8 cellular contexts compared by ENCODE assay signal in genomic region chr12:69900720-69901131, GRCh38.
DNase-seq lines count a peak whose midpoint lies in the region; ATAC-seq and TF ChIP-seq lines count a peak whose summit lies in the region.

No MANE protein-coding gene starts in this region.

- no peak overlapping the region for H3K4me3 ChIP-seq in colonic mucosa

- no peak overlapping the region for H3K27ac ChIP-seq in colonic mucosa

- ATAC-seq in GM18867 (IDR thresholded peaks at IDR 0.05; ENCODE audit: unreplicated experiment) (peak; percentile 73), HG03280 (IDR thresholded peaks at IDR 0.05; ENCODE audit: unreplicated experiment) (peak; percentile 72)

- TF ChIP-seq CTCF in AG09319 (IDR thresholded peaks at IDR 0.05; ENCODE audit: low read depth, low read length) (peak; percentile 72), colonic mucosa (IDR thresholded peaks at IDR 0.05) (peak; percentile 85)

- no peaks in the 10 kb centered on the region for H3K27me3 ChIP-seq in colonic mucosa

- no peaks in the 10 kb centered on the region for H3K4me1 ChIP-seq in colonic mucosa

- DNase-seq in AG09319 (ENCODE audit: extremely low read depth, low read depth) (no peak), NCI-H345 (lab: John Stamatoyannopoulos, UW) (peak; percentile 85), colonic mucosa (peak; percentile 91), lung microvascular endothelial cell (ENCODE audit: low read depth in 2 of 2) (peak; percentile 76 to 78)
- DNase-seq in activated CD4-positive, alpha-beta T cell treated with anti-CD3 and anti-CD28 coated beads for 24 hours (ENCODE audit: low read depth in 2 of 2): peak; percentile 56 to 59
- peak; percentile 13 to 27 for DNase-seq in stimulated activated CD8-positive, alpha-beta memory T cell treated with anti-CD3 and anti-CD28 coated beads, Interleukin-15, amount 100 ng/mL, for 4 hours (ENCODE audit: low read depth in 2 of 2)

- no peak overlapping the region for H3K9ac ChIP-seq in colonic mucosa (ENCODE audit: low read depth in 2 of 2, low read length in 2 of 2)

- H3K36me3 ChIP-seq in colonic mucosa: no peaks in the 10 kb centered on the region

- no peaks in the 10 kb centered on the region for H3K9me3 ChIP-seq in colonic mucosa

- intact Hi-C loops in colonic mucosa (cut with DNase I): loop anchor here (5.0 kb wide), 1 partner anchor 677 kb away; no protein-coding TSS in a partner anchor
